Comparison of ENCODE assay signal across 7 cellular contexts in genomic region chr18:68721681-68722583, GRCh38. TPM values are rescaled to one million over a fixed set of nuclear protein-coding genes. Genes with fewer than 3 reads are reported as not detected.
DNase-seq lines count a peak whose midpoint lies in the region; ATAC-seq and TF ChIP-seq lines count a peak whose summit lies in the region.

No MANE protein-coding gene starts in this region.

- H3K27ac ChIP-seq in A673 (ENCODE audit: low read depth, low read length, poor library complexity, severe bottlenecking), result no peak overlapping the region

- H3K9me3 Mint-ChIP-seq in immature natural killer cell, result no peaks in the 10 kb centered on the region

- BruUV-seq in A673 (replicated peaks; lab: Mats Ljungman, UMichigan), result no TSS peak

- H3K27ac Mint-ChIP-seq in immature natural killer cell, result peak overlapping the region; percentile 85 to 95 (median 92)

- H3K27me3 ChIP-seq in A673 (replicated peaks; ENCODE audit: insufficient read depth, low read depth, low read length, poor library complexity), result no peaks in the 10 kb centered on the region

- no peaks in the 10 kb centered on the region for H3K36me3 ChIP-seq in A673 (ENCODE audit: insufficient read depth, low read length, poor library complexity, severe bottlenecking)

- ATAC-seq in GM18870 (IDR thresholded peaks at IDR 0.05; ENCODE audit: unreplicated experiment) (peak; percentile 90), HG02852 (IDR thresholded peaks at IDR 0.05; ENCODE audit: unreplicated experiment) (peak; percentile 92)

- no peaks in the 10 kb centered on the region for H3K4me1 ChIP-seq in A673 (ENCODE audit: insufficient read depth, low read length, poor library complexity, severe bottlenecking)

- H3K4me3 ChIP-seq in A673 (ENCODE audit: low read depth, low read length, poor library complexity, severe bottlenecking), result no peak overlapping the region

- CTCF ChIA-PET in A673 (lab: Charles Lee), result no interaction called here

- DNase-seq in RPMI8226 (peak; percentile 50), immature natural killer cell (peak; percentile 34 to 41 (median 40)), A673 (ENCODE audit: low spot score) (no peak), epidermal melanocyte (ENCODE audit: insufficient read length, low spot score) (no peak), RKO (ENCODE audit: low spot score) (no peak)

- H3K4me3 Mint-ChIP-seq in immature natural killer cell, result peak overlapping the region; percentile 82 to 93 (median 87)

- no peak for TF ChIP-seq CTCF in A673 (conservative IDR thresholded peaks at IDR 0.05; ENCODE audit: low read depth, low read length)

- intact Hi-C loops in A673 (cut with micrococcal nuclease; ENCODE audit: unreplicated experiment), result no loop called here

- no peaks in the 10 kb centered on the region for H3K9me3 ChIP-seq in A673 (ENCODE audit: low read depth, low read length, poor library complexity, severe bottlenecking)

- H3K4me1 Mint-ChIP-seq in immature natural killer cell, result peaks cover 22 to 25% of the 10 kb centered on the region in 2 donors

- H3K36me3 Mint-ChIP-seq in immature natural killer cell, result peaks cover 0 to 5% (median 4%) of the 10 kb centered on the region in 3 donors

- no peaks in the 10 kb centered on the region for H3K27me3 Mint-ChIP-seq in immature natural killer cell (ENCODE audit: low read depth in 3 of 3)

- POLR2A ChIA-PET in A673 (lab: Charles Lee; ENCODE audit: low non-redundant PET), result no interaction called here

RNA-seq across cellular contexts. Expression of gene TMX3, which starts 7.0 kb away (rescaled TPM):
- 10 to 100 TPM; 20.7 to 22.6 (median 21.3) TPM for polyA plus RNA-seq in immature natural killer cell
- 56.0 and 58.7 TPM in 2 replicates for total RNA-seq in A673 (2021)

Comparison
In these comparisons a context has a peak if more than half of its experiments do, and no peak if none do; other contexts are left out.
1. DNase-seq: peak in RPMI8226 (single experiment) and immature natural killer cell (3 of 3); none in A673 (single experiment), epidermal melanocyte (single experiment) and RKO (single experiment).